ENCODE assay signal across 15 cellular contexts in the genomic region with DNA sequence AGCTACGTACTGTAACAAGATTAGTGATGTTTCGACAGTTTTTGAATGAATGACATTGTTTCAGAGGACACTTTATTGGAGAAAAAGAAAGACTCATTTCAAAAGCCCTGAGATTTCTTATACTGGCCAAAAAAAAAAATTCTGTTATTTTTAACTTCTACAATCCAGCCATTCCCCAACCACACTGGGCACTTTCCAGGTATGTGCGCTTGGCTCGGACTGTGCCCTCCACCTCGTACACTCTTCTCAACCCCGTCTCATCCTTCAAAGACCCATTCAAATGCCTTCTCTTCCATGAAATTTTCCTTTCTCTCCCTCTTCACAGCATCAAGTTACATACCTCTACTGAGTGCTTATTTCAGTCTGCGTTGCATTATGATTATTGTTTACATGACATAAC.
"Had no signal": no experiment of that assay in that cellular context is flagged by ENCODE, and none has a peak within 500 bp of the region (broad histone marks: within the 10 kb centered on the region; RNA-seq: fewer than 3 reads in every experiment).

No MANE protein-coding gene starts in this region.

- H3K4me3 ChIP-seq: ovary, prostate gland, upper lobe of right lung had no signal

- H3K9me3 ChIP-seq: neutrophil, ovary, prostate gland, upper lobe of right lung had no signal

- H3K27me3 ChIP-seq: brain microvascular endothelial cell, neutrophil, ovary, upper lobe of right lung had no signal

- H3K36me3 ChIP-seq: brain microvascular endothelial cell, neutrophil, ovary, prostate gland, upper lobe of right lung, WERI-Rb-1 had no signal

- DNase-seq: activated T-cell treated with anti-CD3 and anti-CD28 coated beads, Interleukin-2, amount 50 U/mL, for 1 hour; aorta; brain microvascular endothelial cell; central memory CD4-positive, alpha-beta T cell; effector memory CD4-positive, alpha-beta T cell; foreskin keratinocyte; immature natural killer cell; naive thymus-derived CD8-positive, alpha-beta T cell; ovary; stimulated activated CD4-positive, alpha-beta T cell treated with anti-CD3 and anti-CD28 coated beads, Interleukin-2, amount 100 ng/mL, for 48 hours; stimulated activated naive CD4-positive, alpha-beta T cell; WERI-Rb-1 had no signal

- H3K27ac ChIP-seq: brain microvascular endothelial cell, foreskin keratinocyte, neutrophil, ovary, prostate gland, upper lobe of right lung, WERI-Rb-1 had no signal

- H3K4me1 ChIP-seq: foreskin keratinocyte, prostate gland, upper lobe of right lung had no signal
